8 cellular contexts compared by ENCODE assay signal in the genomic region with DNA sequence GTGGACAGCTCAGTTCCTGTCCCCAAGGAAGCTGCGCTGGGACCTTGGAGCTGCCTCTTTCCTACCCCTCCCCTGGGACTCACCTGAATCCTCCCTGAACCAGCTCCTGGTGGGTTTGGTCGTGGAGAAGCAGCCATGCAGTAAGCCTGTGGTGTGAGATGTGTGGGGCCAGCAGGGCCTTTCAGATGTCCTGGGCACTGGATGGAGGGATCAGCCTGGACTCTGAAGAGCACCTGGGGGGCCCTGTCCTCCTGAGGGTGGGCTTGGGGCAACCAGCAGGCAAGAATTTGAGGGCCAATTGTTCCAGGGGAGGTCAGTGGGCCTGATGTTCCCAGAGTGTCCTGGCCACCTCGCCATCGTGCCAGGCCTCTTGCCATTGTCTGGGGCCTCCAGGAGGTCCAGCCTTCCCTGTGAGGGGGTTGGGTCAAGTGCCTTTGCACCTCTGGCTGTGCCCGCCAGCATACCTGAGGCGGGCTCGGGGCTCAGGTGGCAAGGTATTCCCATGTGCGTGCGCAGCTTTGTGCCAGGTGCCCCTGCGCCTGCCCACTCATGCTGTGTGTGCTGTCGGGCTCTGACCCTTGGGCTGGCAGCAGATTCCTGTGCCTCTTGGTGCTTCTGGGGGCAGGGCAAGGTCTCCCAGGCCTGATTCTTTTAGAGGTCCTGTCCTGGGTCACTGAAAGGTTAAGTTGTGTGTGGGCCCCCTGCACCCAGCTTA. TPM values are rescaled to one million over a fixed set of nuclear protein-coding genes. Genes with fewer than 3 reads are reported as not detected.
DNase-seq lines count a peak whose midpoint lies in the region; ATAC-seq lines count a peak whose summit lies in the region.

No MANE protein-coding gene starts in this region.

- H3K4me3 Mint-ChIP-seq in activated CD4-positive, alpha-beta T cell treated with anti-CD3 and anti-CD28 coated beads for 36 hours: peak overlapping the region; percentile 52
- H3K4me3 Mint-ChIP-seq in activated T-helper 1 cell treated with anti-CD3 and anti-CD28 coated beads, Interleukin-12 subunit alpha, Interleukin-12 subunit beta, Interleukin-2, Interleukin-4 antibody, amounts not matched to agents 30 ng/mL and 10 ng/mL and 1 ng/mL, durations not matched to agents 14 hours and 24 hours and 36 hours: peak overlapping the region; percentile 73
- H3K4me3 Mint-ChIP-seq in immature natural killer cell: peak overlapping the region; percentile 73 to 88 (median 83)

- intact Hi-C loops in activated CD4-positive, alpha-beta T cell treated with anti-CD3 and anti-CD28 coated beads for 36 hours (cut with DNase I, micrococcal nuclease): no loop called here
- intact Hi-C loops in activated T-helper 1 cell treated with anti-CD3 and anti-CD28 coated beads, Interleukin-12 subunit alpha, Interleukin-12 subunit beta, Interleukin-2, Interleukin-4 antibody, amounts not matched to agents 30 ng/mL and 10 ng/mL and 1 ng/mL, durations not matched to agents 14 hours and 24 hours and 36 hours (cut with micrococcal nuclease): loop anchor here (1.0 kb wide), 1 partner anchor 10 kb away; no protein-coding TSS in a partner anchor

- no peaks in the 10 kb centered on the region for H3K9me3 ChIP-seq in subcutaneous abdominal adipose tissue (ENCODE audit: control insufficient read depth in 5 of 5, low read length in 5 of 5)

- DNase-seq in activated CD4-positive, alpha-beta T cell treated with anti-CD3 and anti-CD28 coated beads for 36 hours: no peak
- DNase-seq in activated CD4-positive, alpha-beta T cell treated with anti-CD3 and anti-CD28 coated beads, Interleukin-2, amount 50 U/mL, for 48 hours: no peak
- DNase-seq in activated T-helper 1 cell treated with anti-CD3 and anti-CD28 coated beads, Interleukin-12 subunit alpha, Interleukin-12 subunit beta, Interleukin-2, Interleukin-4 antibody, amounts not matched to agents 30 ng/mL and 10 ng/mL and 1 ng/mL, durations not matched to agents 14 hours and 24 hours and 36 hours (ENCODE audit: low spot score): no peak
- DNase-seq in immature natural killer cell (no peak), NCI-H774 (lab: John Stamatoyannopoulos, UW) (no peak)

- H3K4me1 Mint-ChIP-seq in activated CD4-positive, alpha-beta T cell treated with anti-CD3 and anti-CD28 coated beads for 36 hours: peaks cover 69% of the 10 kb centered on the region
- H3K4me1 Mint-ChIP-seq in activated T-helper 1 cell treated with anti-CD3 and anti-CD28 coated beads, Interleukin-12 subunit alpha, Interleukin-12 subunit beta, Interleukin-2, Interleukin-4 antibody, amounts not matched to agents 30 ng/mL and 10 ng/mL and 1 ng/mL, durations not matched to agents 14 hours and 24 hours and 36 hours (ENCODE audit: low read depth): peaks cover 67% of the 10 kb centered on the region
- H3K4me1 Mint-ChIP-seq in immature natural killer cell: peaks cover 85 to 90% of the 10 kb centered on the region in 2 donors

- no peaks in the 10 kb centered on the region for H3K27me3 ChIP-seq in subcutaneous abdominal adipose tissue (ENCODE audit: control insufficient read depth in 5 of 5, insufficient read depth in 4 of 5, low read length in 5 of 5)

- H3K27ac ChIP-seq in subcutaneous abdominal adipose tissue (ENCODE audit: low read depth, low read length): peak overlapping the region; percentile 54

- peak overlapping the region; percentile 91 for H3K27ac Mint-ChIP-seq in activated CD4-positive, alpha-beta T cell treated with anti-CD3 and anti-CD28 coated beads for 36 hours
- H3K27ac Mint-ChIP-seq in activated T-helper 1 cell treated with anti-CD3 and anti-CD28 coated beads, Interleukin-12 subunit alpha, Interleukin-12 subunit beta, Interleukin-2, Interleukin-4 antibody, amounts not matched to agents 30 ng/mL and 10 ng/mL and 1 ng/mL, durations not matched to agents 14 hours and 24 hours and 36 hours: peak overlapping the region; percentile 85
- peak overlapping the region; percentile 89 to 97 (median 94) for H3K27ac Mint-ChIP-seq in immature natural killer cell

- POLR2A ChIA-PET in activated CD4-positive, alpha-beta T cell treated with anti-CD3 and anti-CD28 coated beads for 36 hours (lab: Charles Lee): interaction anchor here (0.6 kb wide), 1 partner anchor 19 kb away, joined by 3 read pairs; no protein-coding TSS in a partner anchor

- peaks cover 27% of the 10 kb centered on the region for H3K36me3 Mint-ChIP-seq in activated CD4-positive, alpha-beta T cell treated with anti-CD3 and anti-CD28 coated beads for 36 hours (ENCODE audit: low read depth)
- peaks cover 36% of the 10 kb centered on the region for H3K36me3 Mint-ChIP-seq in activated T-helper 1 cell treated with anti-CD3 and anti-CD28 coated beads, Interleukin-12 subunit alpha, Interleukin-12 subunit beta, Interleukin-2, Interleukin-4 antibody, amounts not matched to agents 30 ng/mL and 10 ng/mL and 1 ng/mL, durations not matched to agents 14 hours and 24 hours and 36 hours (ENCODE audit: low read depth)
- peaks cover 4 to 9% (median 5%) of the 10 kb centered on the region in 3 donors for H3K36me3 Mint-ChIP-seq in immature natural killer cell

- H3K9ac ChIP-seq in subcutaneous abdominal adipose tissue (ENCODE audit: low read length in 5 of 5): peak overlapping the region in 4 of 5 donors; percentile 6 to 51 (median 19)

- H3K27me3 Mint-ChIP-seq in activated CD4-positive, alpha-beta T cell treated with anti-CD3 and anti-CD28 coated beads for 36 hours: no peaks in the 10 kb centered on the region
- no peaks in the 10 kb centered on the region for H3K27me3 Mint-ChIP-seq in activated T-helper 1 cell treated with anti-CD3 and anti-CD28 coated beads, Interleukin-12 subunit alpha, Interleukin-12 subunit beta, Interleukin-2, Interleukin-4 antibody, amounts not matched to agents 30 ng/mL and 10 ng/mL and 1 ng/mL, durations not matched to agents 14 hours and 24 hours and 36 hours (ENCODE audit: insufficient read depth)
- peaks cover 0 to 11% (median 5%) of the 10 kb centered on the region in 3 donors for H3K27me3 Mint-ChIP-seq in immature natural killer cell (ENCODE audit: low read depth in 3 of 3)

- H3K4me1 ChIP-seq in subcutaneous abdominal adipose tissue (ENCODE audit: control insufficient read depth in 5 of 5, insufficient read depth in 5 of 5, low read length in 5 of 5): peaks cover 26 to 75% (median 72%) of the 10 kb centered on the region in 5 donors

- peak overlapping the region in 1 of 5 donors; percentile 28 for H3K4me3 ChIP-seq in subcutaneous abdominal adipose tissue (ENCODE audit: low read depth in 1 of 5, low read length in 5 of 5)

- CTCF ChIA-PET in activated CD4-positive, alpha-beta T cell treated with anti-CD3 and anti-CD28 coated beads for 36 hours (lab: Charles Lee): interaction anchor here (0.6 to 1.3 kb wide), 3 partner anchors 63 to 439 kb away, joined by 3 to 4 read pairs (median 3); partner anchors contain the start of genes ARL3 and SFXN2

- ATAC-seq in activated CD4-positive, alpha-beta T cell treated with anti-CD3 and anti-CD28 coated beads for 36 hours: no peak
- ATAC-seq in GM18520 (IDR thresholded peaks at IDR 0.05; ENCODE audit: unreplicated experiment) (no peak), HG03571 (IDR thresholded peaks at IDR 0.05; ENCODE audit: unreplicated experiment) (no peak)

- H3K36me3 ChIP-seq in subcutaneous abdominal adipose tissue (ENCODE audit: control insufficient read depth in 5 of 5, insufficient read depth in 5 of 5, low read length in 5 of 5): peaks cover 0 to 71% (median 61%) of the 10 kb centered on the region in 5 donors

- no peaks in the 10 kb centered on the region for H3K9me3 Mint-ChIP-seq in activated CD4-positive, alpha-beta T cell treated with anti-CD3 and anti-CD28 coated beads for 36 hours (ENCODE audit: low read depth)
- no peaks in the 10 kb centered on the region for H3K9me3 Mint-ChIP-seq in activated T-helper 1 cell treated with anti-CD3 and anti-CD28 coated beads, Interleukin-12 subunit alpha, Interleukin-12 subunit beta, Interleukin-2, Interleukin-4 antibody, amounts not matched to agents 30 ng/mL and 10 ng/mL and 1 ng/mL, durations not matched to agents 14 hours and 24 hours and 36 hours
- H3K9me3 Mint-ChIP-seq in immature natural killer cell: no peaks in the 10 kb centered on the region

RNA-seq across cellular contexts. Expression of gene TRIM8, which starts 7.3 kb away (rescaled TPM):
- total RNA-seq in activated CD4-positive, alpha-beta T cell treated with anti-CD3 and anti-CD28 coated beads for 36 hours: 10 to 100 TPM; 37.8 to 39.1 TPM
- total RNA-seq in activated T-helper 1 cell treated with anti-CD3 and anti-CD28 coated beads, Interleukin-12 subunit alpha, Interleukin-12 subunit beta, Interleukin-2, Interleukin-4 antibody, amounts not matched to agents 30 ng/mL and 10 ng/mL and 1 ng/mL, durations not matched to agents 14 hours and 24 hours and 36 hours: 108 and 111 TPM in 2 replicates
- 10 to 100 TPM; 30.5 to 78.8 (median 39.2) TPM for polyA plus RNA-seq in immature natural killer cell
